In genomic region chr19:13007292-13008045, GRCh38 we compare ENCODE assay signal across 12 cellular contexts. TPM values are rescaled to one million over a fixed set of nuclear protein-coding genes. Genes with fewer than 3 reads are reported as not detected.
DNase-seq lines count a peak whose midpoint lies in the region; ATAC-seq and TF ChIP-seq lines count a peak whose summit lies in the region.
"Had no signal": no experiment of that assay in that cellular context is flagged by ENCODE, and none has a peak within 500 bp of the region (broad histone marks: within the 10 kb centered on the region; RNA-seq: fewer than 3 reads in every experiment).

No MANE protein-coding gene starts in this region.

- DNase-seq in H7 (peak; percentile 57), coronary artery (ENCODE audit: low spot score) (no peak), left lung (peak; percentile 83 to 85), suprapubic skin (ENCODE audit: low spot score in 2 of 2) (peak; percentile 89 to 94), GOT3 (lab: John Stamatoyannopoulos, UW) (no peak), glutamatergic neuron (no peak)
- DNase-seq in T-helper 2 cell treated with Interferon-gamma antibody and Interleukin-4, amounts not matched to agents 5 μg/mL and 100 μg/mL, for 36 hours (ENCODE audit: low spot score) = no peak
- DNase-seq: activated T-cell treated with anti-CD3 and anti-CD28 coated beads, Interleukin-2, amount 50 U/mL, for 1 hour; Kasumi-1 had no signal

- H3K9me3 Mint-ChIP-seq in T-helper 2 cell treated with Interferon-gamma antibody and Interleukin-4, amounts not matched to agents 5 μg/mL and 100 μg/mL, for 36 hours = no peaks in the 10 kb centered on the region
- peaks cover 4% of the 10 kb centered on the region for H3K9me3 Mint-ChIP-seq in glutamatergic neuron (ENCODE audit: unreplicated experiment)
- H3K9me3 Mint-ChIP-seq: memory B cell had no signal

- peaks cover 78% of the 10 kb centered on the region for H3K27me3 ChIP-seq in H7 (ENCODE audit: control insufficient read depth, insufficient read depth, low read length)
- peaks cover 0 to 36% of the 10 kb centered on the region in 2 donors for H3K27me3 ChIP-seq in left lung
- H3K27me3 ChIP-seq in suprapubic skin = no peaks in the 10 kb centered on the region

- H3K4me3 ChIP-seq in H7 (ENCODE audit: insufficient read depth, low read depth, low read length) (no peak overlapping the region), coronary artery (peak overlapping the region; percentile 58), left lung (no peak overlapping the region), suprapubic skin (peak overlapping the region; percentile 30)
- H3K4me3 ChIP-seq: HAP-1 had no signal

- no peak for TF ChIP-seq CTCF in coronary artery (IDR thresholded peaks at IDR 0.05)
- no peak for TF ChIP-seq CTCF in left lung (IDR thresholded peaks at IDR 0.05)
- no peak for TF ChIP-seq CTCF in suprapubic skin (IDR thresholded peaks at IDR 0.05)
- no peak for TF ChIP-seq CTCF in glutamatergic neuron (IDR thresholded peaks at IDR 0.05; ENCODE audit: partially characterized antibody, unreplicated experiment)

- no peak overlapping the region for H3K27ac Mint-ChIP-seq in T-helper 2 cell treated with Interferon-gamma antibody and Interleukin-4, amounts not matched to agents 5 μg/mL and 100 μg/mL, for 36 hours
- no peak overlapping the region for H3K27ac Mint-ChIP-seq in glutamatergic neuron (ENCODE audit: unreplicated experiment)
- H3K27ac Mint-ChIP-seq: memory B cell had no signal

- intact Hi-C loops in left lung (cut with DNase I) = no loop called here

- peaks cover under 1% of the 10 kb centered on the region for H3K4me1 Mint-ChIP-seq in T-helper 2 cell treated with Interferon-gamma antibody and Interleukin-4, amounts not matched to agents 5 μg/mL and 100 μg/mL, for 36 hours (ENCODE audit: low read depth)
- peaks cover 2% of the 10 kb centered on the region for H3K4me1 Mint-ChIP-seq in glutamatergic neuron (ENCODE audit: low read depth, unreplicated experiment)

- TF ChIP-seq POLR2A in suprapubic skin (IDR thresholded peaks at IDR 0.05) = no peak

- peaks cover 25% of the 10 kb centered on the region for H3K27me3 Mint-ChIP-seq in T-helper 2 cell treated with Interferon-gamma antibody and Interleukin-4, amounts not matched to agents 5 μg/mL and 100 μg/mL, for 36 hours (ENCODE audit: low read depth)
- H3K27me3 Mint-ChIP-seq in glutamatergic neuron (ENCODE audit: unreplicated experiment) = peaks cover 24% of the 10 kb centered on the region

- no peak overlapping the region for H3K4me3 Mint-ChIP-seq in T-helper 2 cell treated with Interferon-gamma antibody and Interleukin-4, amounts not matched to agents 5 μg/mL and 100 μg/mL, for 36 hours
- H3K4me3 Mint-ChIP-seq in glutamatergic neuron (ENCODE audit: unreplicated experiment) = no peak overlapping the region
- H3K4me3 Mint-ChIP-seq: memory B cell had no signal

- H3K36me3 ChIP-seq in H7 (replicated peaks; ENCODE audit: control insufficient read depth, insufficient read depth, low read length) (no peaks in the 10 kb centered on the region), left lung (no peaks in the 10 kb centered on the region), suprapubic skin (no peaks in the 10 kb centered on the region)
- H3K36me3 ChIP-seq: HAP-1 had no signal

- no peak for TF ChIP-seq EP300 in suprapubic skin (IDR thresholded peaks at IDR 0.05)

- H3K27ac ChIP-seq in coronary artery (peak overlapping the region; percentile 47 to 89), left lung (peak overlapping the region; percentile 30 to 77), suprapubic skin (peak overlapping the region; percentile 97)

- 25% methylated on average over 15 of the region's 17 CpGs for WGBS in suprapubic skin

- H3K4me1 ChIP-seq in left lung (peaks cover 58 to 72% of the 10 kb centered on the region in 2 donors), suprapubic skin (peaks cover 100% of the 10 kb centered on the region)
- H3K4me1 ChIP-seq: HAP-1 had no signal

- ATAC-seq in left lung (peak; percentile 53), GM18519 (IDR thresholded peaks at IDR 0.05; ENCODE audit: low FRiP score, unreplicated experiment) (no peak)

- no peaks in the 10 kb centered on the region for H3K9me3 ChIP-seq in left lung
- no peaks in the 10 kb centered on the region for H3K9me3 ChIP-seq in suprapubic skin
- H3K9me3 ChIP-seq: HAP-1 had no signal

- H3K36me3 Mint-ChIP-seq in T-helper 2 cell treated with Interferon-gamma antibody and Interleukin-4, amounts not matched to agents 5 μg/mL and 100 μg/mL, for 36 hours (ENCODE audit: low read depth) = no peaks in the 10 kb centered on the region
- H3K36me3 Mint-ChIP-seq in glutamatergic neuron (ENCODE audit: unreplicated experiment) = no peaks in the 10 kb centered on the region
- H3K36me3 Mint-ChIP-seq: memory B cell had no signal

RNA-seq across cellular contexts. Expression of gene NFIX, which starts 12.2 kb away (rescaled TPM):
- 0.03 and 0.07 TPM in 2 replicates for total RNA-seq in H7 (2014; rRNA removed; shearing (Covaris generic))
- total RNA-seq in left lung (100 to 1,000 TPM; 166 to 237 TPM), suprapubic skin (100 to 1,000 TPM; 126 to 223 (median 176) TPM), glutamatergic neuron (ENCODE audit: unreplicated experiment) (2.4 TPM)

RNA-seq across cellular contexts. Expression of gene DAND5, which starts 38.1 kb away (rescaled TPM):
- 0.15 TPM in 1 of 2 replicates, not detected in the other for total RNA-seq in H7 (2014; rRNA removed; shearing (Covaris generic))
- under 1 TPM in 1 of 2 donors, not detected in 1; 0.13 TPM for total RNA-seq in left lung
- total RNA-seq in suprapubic skin = not detected
- 0.44 TPM for total RNA-seq in glutamatergic neuron (ENCODE audit: unreplicated experiment)

RNA-seq across cellular contexts. Expression of gene GADD45GIP1, which starts 50.4 kb away (rescaled TPM):
- 40.4 and 51.7 TPM in 2 replicates for total RNA-seq in H7 (2014; rRNA removed; shearing (Covaris generic))
- total RNA-seq in left lung = 10 to 100 TPM; 14.7 to 20.5 TPM
- total RNA-seq in suprapubic skin = 10 to 100 TPM; 20.4 to 31.0 (median 24.8) TPM
- 28.8 TPM for total RNA-seq in glutamatergic neuron (ENCODE audit: unreplicated experiment)

Comparison
In these comparisons a context has a peak if more than half of its experiments do, and no peak if none do; other contexts are left out.
1. DNase-seq: peak in H7 (single experiment), left lung (2 of 2) and suprapubic skin (2 of 2); none in coronary artery (single experiment), GOT3 (single experiment), T-helper 2 cell treated with Interferon-gamma antibody and Interleukin-4, amounts not matched to agents 5 μg/mL and 100 μg/mL, for 36 hours (single experiment) and glutamatergic neuron (single experiment).
2. H3K4me3 ChIP-seq: peak in coronary artery (single experiment) and suprapubic skin (single experiment); none in H7 (single experiment) and left lung (0 of 2).
3. RNA of gene NFIX, which starts 12.2 kb away (total RNA-seq): 166 to 237 TPM in left lung and 126 to 223 TPM in suprapubic skin; 2.4 TPM in glutamatergic neuron (single experiment) and 0.03 to 0.07 TPM in H7; every median in the first group is over 10 times any median in the second.
4. Peak in every context shown above with its lines, with median percentiles within 50 percentile points of each other: H3K27ac ChIP-seq.